34 cellular contexts compared by ENCODE assay signal in genomic region chr10:34470307-34470706, GRCh38.
"Had no signal": no experiment of that assay in that cellular context is flagged by ENCODE, and none has a peak within 500 bp of the region (broad histone marks: within the 10 kb centered on the region; RNA-seq: fewer than 3 reads in every experiment).

No MANE protein-coding gene starts in this region.

- H3K27ac ChIP-seq: brain microvascular endothelial cell, coronary artery, dorsolateral prefrontal cortex, gastroesophageal sphincter, WERI-Rb-1 had no signal

- DNase-seq: activated CD4-positive, alpha-beta memory T cell treated with anti-CD3 and anti-CD28 coated beads for 36 hours; activated CD4-positive, alpha-beta T cell treated with anti-CD3 and anti-CD28 coated beads for 36 hours; activated CD4-positive, alpha-beta T cell treated with anti-CD3 and anti-CD28 coated beads, Interleukin-2, amount 10 ng/mL, durations not matched to agents 24 days and 14 days; activated CD4-positive, CD25-positive, alpha-beta regulatory T cell; activated CD4-positive, CD25-positive, alpha-beta regulatory T cell treated with anti-CD3 and anti-CD28 coated beads, Interleukin-2, amount 50 U/mL, for 72 hours; activated CD8-positive, alpha-beta memory T cell treated with anti-CD3 and anti-CD28 coated beads, Interleukin-2, amount 10 ng/mL, durations not matched to agents 7 days and 5 days; activated CD8-positive, alpha-beta memory T cell treated with anti-CD3 and anti-CD28 coated beads, Interleukin-2, amount 50 U/mL, for 4 hours; activated CD8-positive, alpha-beta T cell treated with anti-CD3 and anti-CD28 coated beads, Interleukin-2, amount 10 ng/mL, durations not matched to agents 7 days and 5 days; activated gamma-delta T cell; activated naive CD4-positive, alpha-beta T cell; activated naive CD4-positive, alpha-beta T cell treated with anti-CD3 and anti-CD28 coated beads, Interleukin-2, amount 50 U/mL, for 16 hours; activated T-cell treated with anti-CD3 and anti-CD28 coated beads, Interleukin-2, amount 50 U/mL, for 1 hour; activated T-cell treated with anti-CD3 and anti-CD28 coated beads, Interleukin-2, amount 50 U/mL, for 48 hours; amniotic stem cell; anterior cingulate cortex; brain microvascular endothelial cell; dorsolateral prefrontal cortex; effector memory CD4-positive, alpha-beta T cell; endodermal cell; foreskin melanocyte; head of caudate nucleus; T-helper 1 cell; T-helper 17 cell; T1000; WERI-Rb-1 had no signal

- H3K27ac Mint-ChIP-seq: activated CD4-positive, alpha-beta memory T cell treated with anti-CD3 and anti-CD28 coated beads for 36 hours; activated CD4-positive, alpha-beta T cell treated with anti-CD3 and anti-CD28 coated beads for 36 hours; activated CD4-positive, alpha-beta T cell treated with anti-CD3 and anti-CD28 coated beads, Interleukin-2, amount 10 ng/mL, durations not matched to agents 24 days and 14 days; activated CD8-positive, alpha-beta memory T cell treated with anti-CD3 and anti-CD28 coated beads, Interleukin-2, amount 10 ng/mL, durations not matched to agents 7 days and 5 days; activated CD8-positive, alpha-beta T cell treated with anti-CD3 and anti-CD28 coated beads, Interleukin-2, amount 10 ng/mL, durations not matched to agents 7 days and 5 days; activated naive CD8-positive, alpha-beta T cell; dendritic cell treated with granulocyte-macrophage colony-stimulating factor and Interleukin-4, amounts not matched to agents 40 ng/mL and 50 ng/mL, for 4 days; endodermal cell; T-helper 17 cell; T-helper 2 cell treated with Interferon-gamma antibody and Interleukin-4, amounts not matched to agents 5 μg/mL and 100 μg/mL, for 36 hours had no signal

- H3K9me3 Mint-ChIP-seq: activated CD4-positive, alpha-beta memory T cell treated with anti-CD3 and anti-CD28 coated beads for 36 hours; activated CD4-positive, alpha-beta T cell treated with anti-CD3 and anti-CD28 coated beads, Interleukin-2, amount 10 ng/mL, durations not matched to agents 24 days and 14 days; central memory CD8-positive, alpha-beta T cell; dendritic cell treated with granulocyte-macrophage colony-stimulating factor and Interleukin-4, amounts not matched to agents 40 ng/mL and 50 ng/mL, for 4 days; endodermal cell; T-helper 2 cell treated with Interferon-gamma antibody and Interleukin-4, amounts not matched to agents 5 μg/mL and 100 μg/mL, for 36 hours had no signal

- H3K4me3 ChIP-seq: coronary artery, dorsolateral prefrontal cortex, gastroesophageal sphincter had no signal

- H3K4me1 Mint-ChIP-seq: activated CD4-positive, alpha-beta T cell treated with anti-CD3 and anti-CD28 coated beads for 36 hours; activated CD4-positive, alpha-beta T cell treated with anti-CD3 and anti-CD28 coated beads, Interleukin-2, amount 10 ng/mL, durations not matched to agents 24 days and 14 days; activated CD8-positive, alpha-beta memory T cell treated with anti-CD3 and anti-CD28 coated beads, Interleukin-2, amount 10 ng/mL, durations not matched to agents 7 days and 5 days; central memory CD8-positive, alpha-beta T cell; T-helper 17 cell had no signal

- ATAC-seq: activated CD4-positive, alpha-beta T cell treated with anti-CD3 and anti-CD28 coated beads for 36 hours; activated CD8-positive, alpha-beta memory T cell treated with anti-CD3 and anti-CD28 coated beads, Interleukin-2, amount 10 ng/mL, durations not matched to agents 7 days and 5 days; activated CD8-positive, alpha-beta T cell treated with anti-CD3 and anti-CD28 coated beads, Interleukin-2, amount 10 ng/mL, durations not matched to agents 7 days and 5 days; esophagus mucosa; gastroesophageal sphincter; T-helper 17 cell had no signal

- H3K27me3 ChIP-seq: brain microvascular endothelial cell, gastroesophageal sphincter had no signal

- FAIRE-seq: astrocyte, bronchial epithelial cell had no signal

- H3K27me3 Mint-ChIP-seq: activated CD4-positive, alpha-beta T cell treated with anti-CD3 and anti-CD28 coated beads, Interleukin-2, amount 10 ng/mL, durations not matched to agents 24 days and 14 days; activated CD8-positive, alpha-beta memory T cell treated with anti-CD3 and anti-CD28 coated beads, Interleukin-2, amount 10 ng/mL, durations not matched to agents 7 days and 5 days; central memory CD8-positive, alpha-beta T cell; dendritic cell treated with granulocyte-macrophage colony-stimulating factor and Interleukin-4, amounts not matched to agents 40 ng/mL and 50 ng/mL, for 4 days had no signal

- H3K4me3 Mint-ChIP-seq: activated CD4-positive, alpha-beta memory T cell treated with anti-CD3 and anti-CD28 coated beads for 36 hours; activated CD4-positive, alpha-beta T cell treated with anti-CD3 and anti-CD28 coated beads for 36 hours; activated CD4-positive, alpha-beta T cell treated with anti-CD3 and anti-CD28 coated beads, Interleukin-2, amount 10 ng/mL, durations not matched to agents 24 days and 14 days; activated CD8-positive, alpha-beta memory T cell treated with anti-CD3 and anti-CD28 coated beads, Interleukin-2, amount 10 ng/mL, durations not matched to agents 7 days and 5 days; activated CD8-positive, alpha-beta T cell treated with anti-CD3 and anti-CD28 coated beads, Interleukin-2, amount 10 ng/mL, durations not matched to agents 7 days and 5 days; activated naive CD8-positive, alpha-beta T cell; central memory CD8-positive, alpha-beta T cell; dendritic cell treated with granulocyte-macrophage colony-stimulating factor and Interleukin-4, amounts not matched to agents 40 ng/mL and 50 ng/mL, for 4 days; endodermal cell; T-helper 17 cell; T-helper 2 cell treated with Interferon-gamma antibody and Interleukin-4, amounts not matched to agents 5 μg/mL and 100 μg/mL, for 36 hours had no signal

- H3K36me3 Mint-ChIP-seq: activated CD4-positive, alpha-beta memory T cell treated with anti-CD3 and anti-CD28 coated beads for 36 hours; activated CD8-positive, alpha-beta memory T cell treated with anti-CD3 and anti-CD28 coated beads, Interleukin-2, amount 10 ng/mL, durations not matched to agents 7 days and 5 days had no signal

- H3K9me3 ChIP-seq: gastroesophageal sphincter had no signal

- H3K36me3 ChIP-seq: brain microvascular endothelial cell, WERI-Rb-1 had no signal
